Comparison of ENCODE assay signal across 1 cellular context in genomic region chr1:8115031-8115768, GRCh38.
TF ChIP-seq lines count a peak whose summit lies in the region.

No MANE protein-coding gene starts in this region.

TF ChIP-seq in IMR-90, 13 proteins besides CTCF, POLR2A, EP300 and RAD21:
- no peak for TF ChIP-seq MAZ (IDR thresholded peaks at IDR 0.05; ENCODE audit: borderline replicate concordance, low read depth, low read length)
- TF ChIP-seq RFX5 (IDR thresholded peaks at IDR 0.05; ENCODE audit: low read depth, low read length): no peak
- no peak for TF ChIP-seq CEBPB (IDR thresholded peaks at IDR 0.05; ENCODE audit: low read depth, low read length)
- no peak for TF ChIP-seq RCOR1 (IDR thresholded peaks at IDR 0.05; ENCODE audit: insufficient replicate concordance, low read length)
- TF ChIP-seq FOS (IDR thresholded peaks at IDR 0.05; ENCODE audit: low read depth, low read length): no peak
- TF ChIP-seq CHD1 (IDR thresholded peaks at IDR 0.05; ENCODE audit: low read depth, low read length): no peak
- no peak for TF ChIP-seq MAFK (IDR thresholded peaks at IDR 0.05; ENCODE audit: low read depth, low read length)
- TF ChIP-seq MXI1 (IDR thresholded peaks at IDR 0.05; ENCODE audit: borderline replicate concordance, low read depth, low read length): no peak
- TF ChIP-seq SMC3 (IDR thresholded peaks at IDR 0.05; ENCODE audit: low read depth, low read length): no peak
- TF ChIP-seq NFE2L2 (IDR thresholded peaks at IDR 0.05; ENCODE audit: low read depth, low read length): no peak
- TF ChIP-seq ELK1 (IDR thresholded peaks at IDR 0.05; ENCODE audit: borderline replicate concordance, low read depth, low read length): no peak
- TF ChIP-seq BHLHE40 (IDR thresholded peaks at IDR 0.05; ENCODE audit: low read depth, low read length): no peak
- TF ChIP-seq USF2 (IDR thresholded peaks at IDR 0.05; ENCODE audit: low read depth, low read length): no peak
